ENCODE assay signal across 9 cellular contexts in the genomic region with DNA sequence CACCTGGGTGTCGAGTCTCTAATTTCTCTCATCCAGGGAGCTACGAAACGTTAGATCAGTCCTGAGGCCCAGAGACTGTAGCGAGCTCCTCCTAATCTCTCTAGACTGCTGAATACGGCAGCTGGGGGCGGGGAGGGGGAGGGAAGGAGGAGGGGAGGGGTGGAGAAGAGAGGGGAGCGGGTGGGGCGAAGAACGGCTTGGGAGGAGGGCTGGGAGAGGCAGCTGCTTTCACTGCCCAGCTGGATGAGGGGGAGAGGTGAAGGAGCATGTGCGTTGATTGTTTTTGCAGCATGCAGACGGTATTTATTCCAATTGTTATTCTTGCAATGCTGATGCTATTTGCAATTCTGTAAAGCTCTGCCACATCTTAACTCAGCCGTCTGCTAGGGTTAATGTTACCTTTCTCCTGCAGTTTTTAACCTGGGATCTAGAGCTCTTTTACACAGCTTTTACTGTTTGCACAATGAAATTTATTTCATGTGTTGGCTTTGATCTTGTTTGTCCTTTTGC. TPM values are rescaled to one million over a fixed set of nuclear protein-coding genes. Genes with fewer than 3 reads are reported as not detected.
DNase-seq lines count a peak whose midpoint lies in the region; ATAC-seq and TF ChIP-seq lines count a peak whose summit lies in the region.
"Had no signal": no experiment of that assay in that cellular context is flagged by ENCODE, and none has a peak within 500 bp of the region (broad histone marks: within the 10 kb centered on the region; RNA-seq: fewer than 3 reads in every experiment).

No MANE protein-coding gene starts in this region.

- H2BK12ac ChIP-seq in neuronal stem cell (ENCODE audit: low read length), result no peak overlapping the region

- H3K4me1 ChIP-seq in HAP-1 (peaks cover 4% of the 10 kb centered on the region), neuronal stem cell (ENCODE audit: control insufficient read depth in 2 of 2, insufficient read depth in 1 of 2, low read depth in 1 of 2, low read length in 2 of 2) (peaks cover 3% of the 10 kb centered on the region in 2 donors)

- H4K91ac ChIP-seq in neuronal stem cell (ENCODE audit: low read depth, low read length, poor library complexity), result no peak overlapping the region

- in situ Hi-C loops in HAP-1 (cut with MboI; ENCODE audit: low sequenced_read_pairs), result no loop called here

- ATAC-seq in HG03457 (IDR thresholded peaks at IDR 0.05; ENCODE audit: unreplicated experiment) (no peak), GM18858 (IDR thresholded peaks at IDR 0.05; ENCODE audit: unreplicated experiment) (no peak)

- H3K18ac ChIP-seq in neuronal stem cell (ENCODE audit: low read length), result no peak overlapping the region

- H3K36me3 ChIP-seq in HAP-1 (replicated peaks), result no peaks in the 10 kb centered on the region
- H3K36me3 ChIP-seq in neuronal stem cell (replicated peaks in 1 of 2; ENCODE audit: control insufficient read depth in 2 of 2, insufficient read depth in 2 of 2, low read length in 2 of 2), result no peaks in the 10 kb centered on the region

- no peak overlapping the region for H4K8ac ChIP-seq in neuronal stem cell (ENCODE audit: low read depth, low read length)

- H3K14ac ChIP-seq in neuronal stem cell (ENCODE audit: low read length), result no peak overlapping the region

- no peak overlapping the region for H2BK5ac ChIP-seq in neuronal stem cell (ENCODE audit: low read length)

- no peak overlapping the region for H3K4ac ChIP-seq in neuronal stem cell (ENCODE audit: low read length)

- H3K9ac ChIP-seq in neuronal stem cell (ENCODE audit: low read depth, low read length, poor library complexity), result no peak overlapping the region

- DNase-seq in HAP-1 (ENCODE audit: low spot score in 2 of 2) (peak; percentile 69 to 82), NCI-H526 (lab: John Stamatoyannopoulos, UW) (peak; percentile 78 to 89), epithelial cell of proximal tubule (ENCODE audit: low read depth) (no peak), neuronal stem cell (ENCODE audit: low spot score) (no peak), SW480 (ENCODE audit: low spot score) (no peak), HPDE6-E6E7 (ENCODE audit: extremely low spot score) (no peak)

- no peaks in the 10 kb centered on the region for H3K79me1 ChIP-seq in neuronal stem cell (ENCODE audit: low read depth, low read length)

- no peak overlapping the region for H3K23ac ChIP-seq in neuronal stem cell (ENCODE audit: low read depth, low read length, poor library complexity)

- no peak overlapping the region for H2AK5ac ChIP-seq in neuronal stem cell (ENCODE audit: low read depth, low read length)

- H3K9me3 ChIP-seq in HAP-1 (no peaks in the 10 kb centered on the region), neuronal stem cell (replicated peaks in 1 of 2; ENCODE audit: control insufficient read depth in 2 of 2, insufficient read depth in 1 of 2, low read depth in 1 of 2, low read length in 2 of 2) (no peaks in the 10 kb centered on the region)

- TF ChIP-seq CTCF in epithelial cell of proximal tubule (conservative IDR thresholded peaks at IDR 0.05; ENCODE audit: low read depth, low read length), result no peak

- H2BK120ac ChIP-seq in neuronal stem cell (ENCODE audit: low read depth, low read length), result no peak overlapping the region

- H3K4me3 ChIP-seq in HAP-1 (peak overlapping the region; percentile 27), epithelial cell of proximal tubule (ENCODE audit: low read depth, low read length) (peak overlapping the region; percentile 65), neuronal stem cell (ENCODE audit: low read length in 2 of 2) (peak overlapping the region; percentile 20 to 73)

- H2BK15ac ChIP-seq in neuronal stem cell (ENCODE audit: low read length), result no peak overlapping the region

- H3K4me2 ChIP-seq in neuronal stem cell (ENCODE audit: insufficient read depth, low read length, poor library complexity, severe bottlenecking), result peak overlapping the region; percentile 98

- H3K27me3 ChIP-seq in HAP-1 (ENCODE audit: low read depth) (no peaks in the 10 kb centered on the region; the same call in 1 of the 2 replicates), neuronal stem cell (ENCODE audit: control insufficient read depth in 3 of 3, insufficient read depth in 3 of 3, low read depth in 1 of 3, low read length in 3 of 3) (peaks cover 0 to 31% (median 6%) of the 10 kb centered on the region in 3 experiments)

- no CpG with 5 or more reads among the region's 12 CpGs for WGBS in neuronal stem cell (ENCODE audit: extremely low coverage in 2 of 2, insufficient read length in 2 of 2, insufficient replicate concordance in 1 of 2), 2 donors

- H2AFZ ChIP-seq in neuronal stem cell (ENCODE audit: low read length), result peak overlapping the region; percentile 88

- H3K27ac ChIP-seq in neuronal stem cell (replicated peaks; ENCODE audit: low read length), result peak overlapping the region; percentile 59
- H3K27ac ChIP-seq: epithelial cell of prostate had no signal

RNA-seq across cellular contexts. Expression of a gene that starts 0.8 kb away (rescaled TPM):
- 6.9 and 14.3 TPM in 2 replicates for total RNA-seq in epithelial cell of proximal tubule
- 6.5 TPM for polyA plus RNA-seq in neuronal stem cell (2013, experiment 1 of 2)
- 6.3 TPM for polyA plus RNA-seq in neuronal stem cell (2013, experiment 2 of 2)

Comparison
In these comparisons a context has a peak if more than half of its experiments do, and no peak if none do; other contexts are left out.
1. DNase-seq: peak in HAP-1 (2 of 2) and NCI-H526 (2 of 2); none in epithelial cell of proximal tubule (single experiment), neuronal stem cell (single experiment), SW480 (single experiment) and HPDE6-E6E7 (single experiment).
2. Peak in every context shown above with its lines, with median percentiles within 50 percentile points of each other: H3K4me3 ChIP-seq.